In genomic region chr5:72937517-72938061, GRCh38 we compare ENCODE assay signal across 1 cellular context.
TF ChIP-seq lines count a peak whose summit lies in the region.

No MANE protein-coding gene starts in this region.

TF ChIP-seq in endothelial cell of umbilical vein, 7 proteins besides CTCF, POLR2A, EP300 and RAD21 (continued from another document):
- no peak for TF ChIP-seq EZH2 (IDR thresholded peaks at IDR 0.05; ENCODE audit: borderline replicate concordance, low read depth, low read length, severe bottlenecking)
